Comparison of ENCODE assay signal across 33 cellular contexts in genomic region chr18:51731070-51731469, GRCh38.
"Had no signal": no experiment of that assay in that cellular context is flagged by ENCODE, and none has a peak within 500 bp of the region (broad histone marks: within the 10 kb centered on the region; RNA-seq: fewer than 3 reads in every experiment).

No MANE protein-coding gene starts in this region.

- FAIRE-seq: astrocyte, TTC549 had no signal

- H3K9me3 ChIP-seq: adrenal gland, body of pancreas had no signal

- DNase-seq: activated B cell treated with CpG ODN at 0.5 μM for 24 hours; activated CD4-positive, alpha-beta memory T cell treated with anti-CD3 and anti-CD28 coated beads for 36 hours; activated CD4-positive, alpha-beta T cell treated with anti-CD3 and anti-CD28 coated beads for 4 hours; activated CD4-positive, alpha-beta T cell treated with anti-CD3 and anti-CD28 coated beads, Interleukin-2, amount 10 ng/mL, durations not matched to agents 24 days and 14 days; activated CD4-positive, alpha-beta T cell treated with anti-CD3 and anti-CD28 coated beads, Interleukin-2, amount 50 U/mL, for 1 hour; activated CD4-positive, alpha-beta T cell treated with anti-CD3 and anti-CD28 coated beads, Interleukin-2, amount 50 U/mL, for 4 hours; activated CD4-positive, CD25-positive, alpha-beta regulatory T cell treated with anti-CD3 and anti-CD28 coated beads, Interleukin-2, amount 50 U/mL, for 72 hours; activated CD8-positive, alpha-beta memory T cell treated with anti-CD3 and anti-CD28 coated beads, Interleukin-2, amount 50 U/mL, for 4 hours; activated CD8-positive, alpha-beta T cell treated with anti-CD3 and anti-CD28 coated beads for 36 hours; activated effector memory CD4-positive, alpha-beta T cell treated with anti-CD3 and anti-CD28 coated beads, Interleukin-2, amount 50 U/mL, for 16 hours; activated gamma-delta T cell treated with Interleukin-2 at 50 U/mL for 16 hours; activated naive CD4-positive, alpha-beta T cell; activated naive CD4-positive, alpha-beta T cell treated with anti-CD3 and anti-CD28 coated beads for 36 hours; activated naive CD4-positive, alpha-beta T cell treated with anti-CD3 and anti-CD28 coated beads, Interleukin-2, amount 50 U/mL, for 16 hours; activated naive CD8-positive, alpha-beta T cell treated with anti-CD3 and anti-CD28 coated beads for 36 hours; activated T-cell treated with anti-CD3 and anti-CD28 coated beads for 4 hours; activated T-cell treated with anti-CD3 and anti-CD28 coated beads, Interleukin-2, amount 50 U/mL, for 1 hour; activated T-cell treated with anti-CD3 and anti-CD28 coated beads, Interleukin-2, amount 50 U/mL, for 4 hours; activated T-cell treated with anti-CD3 and anti-CD28 coated beads, Interleukin-2, amount 50 U/mL, for 72 hours; adrenal gland; amniotic stem cell; aorta; body of pancreas; brain microvascular endothelial cell; central memory CD4-positive, alpha-beta T cell; T-helper 2 cell; T-helper 9 cell had no signal

- H3K27ac ChIP-seq: adrenal gland, body of pancreas, brain microvascular endothelial cell, breast epithelium, VCaP had no signal

- H3K36me3 ChIP-seq: adrenal gland, brain microvascular endothelial cell, breast epithelium had no signal

- H3K4me3 ChIP-seq: adrenal gland, body of pancreas, breast epithelium had no signal

- H3K4me1 ChIP-seq: adrenal gland, body of pancreas, breast epithelium had no signal

- ATAC-seq: activated CD8-positive, alpha-beta T cell treated with anti-CD3 and anti-CD28 coated beads for 36 hours; activated naive CD4-positive, alpha-beta T cell treated with anti-CD3 and anti-CD28 coated beads, Interleukin-2, amount 50 U/mL, for 72 hours; activated T-cell treated with anti-CD3 and anti-CD28 coated beads, Interleukin-2, amount 50 U/mL, for 4 hours; activated T-cell treated with anti-CD3 and anti-CD28 coated beads, Interleukin-2, amount 50 U/mL, for 72 hours; activated T-helper 17 cell treated with anti-CD3 and anti-CD28 coated beads, Interleukin-2, amount 50 U/mL, for 72 hours; body of pancreas had no signal

- H3K27me3 ChIP-seq: adrenal gland, body of pancreas, brain microvascular endothelial cell, breast epithelium had no signal
